In the genomic region with DNA sequence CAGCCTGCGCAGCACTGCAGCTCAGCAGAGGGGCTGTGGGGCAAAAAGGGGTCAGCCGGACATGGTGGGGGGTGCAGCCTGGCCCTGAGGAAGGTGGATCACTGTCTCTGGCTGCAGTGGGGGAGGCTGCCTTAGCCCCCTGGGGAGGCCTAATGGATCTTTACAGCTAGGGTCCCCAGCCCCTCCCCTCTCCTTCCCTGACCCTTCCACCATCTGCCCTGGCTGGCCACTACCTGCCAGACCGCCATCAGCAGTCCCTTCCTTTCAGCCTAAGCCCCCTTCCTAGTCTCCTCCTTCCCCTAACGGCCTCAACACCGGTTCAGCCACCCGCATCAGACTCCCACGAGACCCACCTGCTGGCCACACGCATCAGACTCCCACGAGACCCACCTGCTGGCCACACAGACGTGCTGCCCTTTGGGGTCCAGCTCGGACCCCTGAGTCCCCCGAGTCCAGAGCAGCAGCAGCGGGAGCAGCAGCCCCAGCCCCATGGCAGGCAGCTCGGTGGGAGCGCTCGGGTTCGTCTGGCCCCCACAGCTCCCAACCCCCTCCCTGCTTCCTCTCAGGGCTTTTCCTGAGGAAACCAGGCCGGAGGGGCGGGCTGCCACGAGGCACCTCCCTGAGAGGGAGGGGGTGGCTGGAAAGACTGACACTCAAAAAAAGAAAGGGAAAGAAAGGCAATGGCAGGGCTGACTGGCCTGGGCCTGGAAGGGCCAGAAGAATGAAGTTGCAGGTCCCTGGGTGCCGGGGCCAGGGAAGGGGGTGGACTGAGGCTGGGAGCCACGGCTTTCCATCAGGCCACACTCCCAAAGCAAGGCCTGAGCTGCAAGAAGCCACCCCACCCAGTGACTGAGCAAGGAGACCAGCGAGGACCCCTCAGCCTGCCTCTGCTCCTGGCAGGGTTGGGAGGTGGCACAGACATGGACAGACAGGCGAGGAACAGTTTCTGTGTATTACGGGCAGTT, we compare ENCODE assay signal across 1 cellular context.
A peak's percentile ranks its signal among the peaks of the same experiment; 100 is the strongest.
TF ChIP-seq lines count a peak whose summit lies in the region.

A gene with protein sequence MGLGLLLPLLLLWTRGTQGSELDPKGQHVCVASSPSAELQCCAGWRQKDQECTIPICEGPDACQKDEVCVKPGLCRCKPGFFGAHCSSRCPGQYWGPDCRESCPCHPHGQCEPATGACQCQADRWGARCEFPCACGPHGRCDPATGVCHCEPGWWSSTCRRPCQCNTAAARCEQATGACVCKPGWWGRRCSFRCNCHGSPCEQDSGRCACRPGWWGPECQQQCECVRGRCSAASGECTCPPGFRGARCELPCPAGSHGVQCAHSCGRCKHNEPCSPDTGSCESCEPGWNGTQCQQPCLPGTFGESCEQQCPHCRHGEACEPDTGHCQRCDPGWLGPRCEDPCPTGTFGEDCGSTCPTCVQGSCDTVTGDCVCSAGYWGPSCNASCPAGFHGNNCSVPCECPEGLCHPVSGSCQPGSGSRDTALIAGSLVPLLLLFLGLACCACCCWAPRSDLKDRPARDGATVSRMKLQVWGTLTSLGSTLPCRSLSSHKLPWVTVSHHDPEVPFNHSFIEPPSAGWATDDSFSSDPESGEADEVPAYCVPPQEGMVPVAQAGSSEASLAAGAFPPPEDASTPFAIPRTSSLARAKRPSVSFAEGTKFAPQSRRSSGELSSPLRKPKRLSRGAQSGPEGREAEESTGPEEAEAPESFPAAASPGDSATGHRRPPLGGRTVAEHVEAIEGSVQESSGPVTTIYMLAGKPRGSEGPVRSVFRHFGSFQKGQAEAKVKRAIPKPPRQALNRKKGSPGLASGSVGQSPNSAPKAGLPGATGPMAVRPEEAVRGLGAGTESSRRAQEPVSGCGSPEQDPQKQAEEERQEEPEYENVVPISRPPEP (minus strand): TSS at position 526 of the 965 bp plus-strand sequence. CDS start 35 bp downstream, at position 491.

TF ChIP-seq in endothelial cell of umbilical vein, 7 proteins besides CTCF, POLR2A, EP300 and RAD21:
- TF ChIP-seq GATA2 (IDR thresholded peaks at IDR 0.05; ENCODE audit: insufficient read depth, insufficient read length, low read depth, low read length) (no peak), FOS (IDR thresholded peaks at IDR 0.05; ENCODE audit: borderline replicate concordance, insufficient read depth, low read length) (no peak), POLR2AphosphoS5 (IDR thresholded peaks at IDR 0.05; ENCODE audit: insufficient read depth, low read depth, low read length) (peak; percentile 93)
- TF ChIP-seq, protein P1, sequence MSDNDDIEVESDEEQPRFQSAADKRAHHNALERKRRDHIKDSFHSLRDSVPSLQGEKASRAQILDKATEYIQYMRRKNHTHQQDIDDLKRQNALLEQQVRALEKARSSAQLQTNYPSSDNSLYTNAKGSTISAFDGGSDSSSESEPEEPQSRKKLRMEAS (IDR thresholded peaks at IDR 0.05; ENCODE audit: insufficient read depth, insufficient read length) = peak; percentile 36
TF ChIP-seq in endothelial cell of umbilical vein: peak in this region for 2.
